ENCODE assay signal across 3 cellular contexts in genomic region chr11:15534266-15534665, GRCh38.
TF ChIP-seq lines count a peak whose summit lies in the region.

No MANE protein-coding gene starts in this region.

TF ChIP-seq in HEK293, 187 proteins besides CTCF, POLR2A, EP300 and RAD21:
- peak; percentile 58; the same call in 1 of the 2 replicates for TF ChIP-seq PRDM10 (tag by site-specific recombination; IDR thresholded peaks at IDR 0.05)
- no peak for TF ChIP-seq ZNF549 (tag by site-specific recombination; IDR thresholded peaks at IDR 0.05)

TF ChIP-seq in K562, 482 proteins besides CTCF, POLR2A, EP300 and RAD21:
- TF ChIP-seq KDM5B (IDR thresholded peaks at IDR 0.05; ENCODE audit: insufficient replicate concordance, low read depth, low read length) (no peak), PRDM10 (IDR thresholded peaks at IDR 0.05; ENCODE audit: partially characterized antibody) (peak; percentile 84)

TF ChIP-seq in H1, 55 proteins besides CTCF, POLR2A, EP300 and RAD21:
- TF ChIP-seq CREB1 (IDR thresholded peaks at IDR 0.05) (no peak), GTF2F1 (IDR thresholded peaks at IDR 0.05; ENCODE audit: borderline replicate concordance, low read depth, low read length) (no peak)
